ENCODE assay signal across 8 cellular contexts in genomic region chr10:3785849-3786290, GRCh38. TPM values are rescaled to one million over a fixed set of nuclear protein-coding genes. Genes with fewer than 3 reads are reported as not detected.
A peak's percentile ranks its signal among the peaks of the same experiment; 100 is the strongest.
DNase-seq lines count a peak whose midpoint lies in the region; ATAC-seq lines count a peak whose summit lies in the region.

No MANE protein-coding gene starts in this region.

- 9% methylated on average over 19 of the region's 19 CpGs for WGBS in thymus

- H3K36me3 Mint-ChIP-seq in T-helper 1 cell treated with Interleukin-12 subunit alpha and Interleukin-12 subunit beta and Interleukin-4 antibody, amounts not matched to agents 30 μg/mL and 1 μg/mL, for 36 hours (ENCODE audit: low read depth): peaks cover 44% of the 10 kb centered on the region
- H3K36me3 Mint-ChIP-seq in memory B cell: peaks cover 25% of the 10 kb centered on the region

- peaks cover 20% of the 10 kb centered on the region for H3K36me3 ChIP-seq in thymus (ENCODE audit: control insufficient read depth, insufficient read depth)

- peak overlapping the region; percentile 98 for H3K27ac ChIP-seq in thymus (ENCODE audit: low read depth)

- H3K27me3 Mint-ChIP-seq in T-helper 1 cell treated with Interleukin-12 subunit alpha and Interleukin-12 subunit beta and Interleukin-4 antibody, amounts not matched to agents 30 μg/mL and 1 μg/mL, for 36 hours (ENCODE audit: low read depth): no peaks in the 10 kb centered on the region
- no peaks in the 10 kb centered on the region for H3K27me3 Mint-ChIP-seq in memory B cell

- H3K9me3 ChIP-seq in thymus (ENCODE audit: control insufficient read depth): no peaks in the 10 kb centered on the region

- peak; percentile 4 for ATAC-seq in HG02938 (IDR thresholded peaks at IDR 0.05; ENCODE audit: unreplicated experiment)
- ATAC-seq in memory B cell (ENCODE audit: low read depth): peak; percentile 2

- peaks cover 7% of the 10 kb centered on the region for H3K9me3 Mint-ChIP-seq in T-helper 1 cell treated with Interleukin-12 subunit alpha and Interleukin-12 subunit beta and Interleukin-4 antibody, amounts not matched to agents 30 μg/mL and 1 μg/mL, for 36 hours
- peaks cover 6% of the 10 kb centered on the region for H3K9me3 Mint-ChIP-seq in memory B cell

- H3K4me1 ChIP-seq in thymus (ENCODE audit: control insufficient read depth, insufficient read depth, low read length): peaks cover 16% of the 10 kb centered on the region

- H3K4me3 Mint-ChIP-seq in T-helper 1 cell treated with Interleukin-12 subunit alpha and Interleukin-12 subunit beta and Interleukin-4 antibody, amounts not matched to agents 30 μg/mL and 1 μg/mL, for 36 hours: peak overlapping the region; percentile 98
- H3K4me3 Mint-ChIP-seq in memory B cell: peak overlapping the region; percentile 90

- H3K4me1 Mint-ChIP-seq in T-helper 1 cell treated with Interleukin-12 subunit alpha and Interleukin-12 subunit beta and Interleukin-4 antibody, amounts not matched to agents 30 μg/mL and 1 μg/mL, for 36 hours (ENCODE audit: low read depth): peaks cover 30% of the 10 kb centered on the region
- peaks cover 24% of the 10 kb centered on the region for H3K4me1 Mint-ChIP-seq in memory B cell

- peak; percentile 58 for DNase-seq in EH (ENCODE audit: low read depth)
- DNase-seq in dermis blood vessel endothelial cell: peak; percentile 71
- DNase-seq in memory B cell (ENCODE audit: low spot score in 2 of 2): peak in 1 of 2 donors; percentile 57
- no peak for DNase-seq in COLO829 (ENCODE audit: low spot score)
- DNase-seq in activated CD4-positive, CD25-positive, alpha-beta regulatory T cell (lab: John Stamatoyannopoulos, UW): no peak

- peak overlapping the region; percentile 99 for H3K27ac Mint-ChIP-seq in T-helper 1 cell treated with Interleukin-12 subunit alpha and Interleukin-12 subunit beta and Interleukin-4 antibody, amounts not matched to agents 30 μg/mL and 1 μg/mL, for 36 hours
- H3K27ac Mint-ChIP-seq in memory B cell: peak overlapping the region; percentile 100

- H3K4me3 ChIP-seq in thymus (ENCODE audit: low read length): peak overlapping the region; percentile 100

- H3K27me3 ChIP-seq in thymus (ENCODE audit: control insufficient read depth, insufficient read depth): no peaks in the 10 kb centered on the region

RNA-seq across cellular contexts. Expression of gene KLF6, which starts 0.9 kb away (rescaled TPM):
- total RNA-seq in dermis blood vessel endothelial cell: 101 and 205 TPM in 2 replicates
- polyA plus RNA-seq in thymus: 65.8 TPM

Comparison
In these comparisons a context has a peak if more than half of its experiments do, and no peak if none do; other contexts are left out.
1. DNase-seq: peak in EH (single experiment) and dermis blood vessel endothelial cell (single experiment); none in COLO829 (single experiment) and activated CD4-positive, CD25-positive, alpha-beta regulatory T cell (0 of 4).